ENCODE assay signal across 8 cellular contexts in genomic region chr3:129383292-129383860, GRCh38. TPM values are rescaled to one million over a fixed set of nuclear protein-coding genes. Genes with fewer than 3 reads are reported as not detected.
DNase-seq lines count a peak whose midpoint lies in the region; ATAC-seq lines count a peak whose summit lies in the region.

No MANE protein-coding gene starts in this region.

- H3K36me3 Mint-ChIP-seq in effector memory CD8-positive, alpha-beta T cell (ENCODE audit: insufficient read depth): peaks cover 18% of the 10 kb centered on the region

- H3K4me1 Mint-ChIP-seq in effector memory CD8-positive, alpha-beta T cell (ENCODE audit: low read depth in 2 of 2): no peaks in the 10 kb centered on the region

- H3K36me3 ChIP-seq in mesendoderm (ENCODE audit: control insufficient read depth, insufficient read depth, low read length): peaks cover 3% of the 10 kb centered on the region

- no peak overlapping the region for H2AK5ac ChIP-seq in mesendoderm (ENCODE audit: low read length)

- no peak overlapping the region for H3K56ac ChIP-seq in mesendoderm (ENCODE audit: low read length)

- H2BK120ac ChIP-seq in mesendoderm (ENCODE audit: low read depth, low read length): no peak overlapping the region

- DNase-seq in Ammon's horn (ENCODE audit: low spot score): peak; percentile 83
- peak; percentile 55 for DNase-seq in NCI-H460 (ENCODE audit: extremely low read depth, low read depth)
- peak; percentile 33 for DNase-seq in activated CD4-positive, alpha-beta T cell treated with anti-CD3 and anti-CD28 coated beads, Interleukin-2, amount 50 U/mL, for 1 hour
- peak; percentile 33 to 48 (median 36) for DNase-seq in effector memory CD8-positive, alpha-beta T cell
- peak; percentile 85 for DNase-seq in mesendoderm
- DNase-seq in stimulated activated naive CD8-positive, alpha-beta T cell treated with anti-CD3 and anti-CD28 coated beads, Interleukin-15, Interleukin-2, amounts not matched to agents 100 U/mL and 50 U/mL, for 24 hours: peak; percentile 57

- H3K79me2 ChIP-seq in mesendoderm (ENCODE audit: control insufficient read depth, insufficient read depth, low read length): no peaks in the 10 kb centered on the region

- H3K23ac ChIP-seq in mesendoderm (ENCODE audit: low read length): no peak overlapping the region

- no peaks in the 10 kb centered on the region for H3K27me3 ChIP-seq in mesendoderm (ENCODE audit: insufficient read depth, low read length, poor library complexity)

- H3K27me3 Mint-ChIP-seq in effector memory CD8-positive, alpha-beta T cell: no peaks in the 10 kb centered on the region

- H3K79me1 ChIP-seq in mesendoderm (ENCODE audit: low read length): no peaks in the 10 kb centered on the region

- no CpG with 5 or more reads among the region's 6 CpGs for WGBS in mesendoderm (ENCODE audit: extremely low coverage, insufficient coverage, low lambda C conversion rate)

- H3K4me2 ChIP-seq in mesendoderm (ENCODE audit: low read length): no peak overlapping the region

- H3K27ac Mint-ChIP-seq in effector memory CD8-positive, alpha-beta T cell: no peak overlapping the region

- H3K27ac ChIP-seq in mesendoderm (ENCODE audit: low read depth, low read length): no peak overlapping the region

- no peaks in the 10 kb centered on the region for H3K4me1 ChIP-seq in mesendoderm (ENCODE audit: control insufficient read depth, low read depth, low read length)

- no peak overlapping the region for H2BK15ac ChIP-seq in mesendoderm (replicated peaks; ENCODE audit: low read depth)

- H3K4ac ChIP-seq in mesendoderm (ENCODE audit: low read depth, low read length): no peak overlapping the region

- H4K8ac ChIP-seq in mesendoderm (ENCODE audit: low read depth, low read length): no peak overlapping the region

- no peaks in the 10 kb centered on the region for H3K9me3 Mint-ChIP-seq in effector memory CD8-positive, alpha-beta T cell

- H3K4me3 ChIP-seq in mesendoderm (ENCODE audit: low read length): no peak overlapping the region

- no peak overlapping the region for H3K18ac ChIP-seq in mesendoderm (ENCODE audit: low read length)

- H3K4me3 Mint-ChIP-seq in effector memory CD8-positive, alpha-beta T cell: no peak overlapping the region

- ATAC-seq in GM18868 (IDR thresholded peaks at IDR 0.05; ENCODE audit: unreplicated experiment): peak; percentile 91
- peak; percentile 64 for ATAC-seq in HG03196 (IDR thresholded peaks at IDR 0.05; ENCODE audit: unreplicated experiment)
- ATAC-seq in effector memory CD8-positive, alpha-beta T cell (replicated peaks): peak; percentile 97
- ATAC-seq in stimulated activated naive CD8-positive, alpha-beta T cell treated with anti-CD3 and anti-CD28 coated beads, Interleukin-15, Interleukin-2, amounts not matched to agents 100 U/mL and 50 U/mL, for 24 hours: peak; percentile 95

- H3K9ac ChIP-seq in mesendoderm (ENCODE audit: low read length): no peak overlapping the region

- H4K5ac ChIP-seq in mesendoderm (ENCODE audit: low read length): no peak overlapping the region

- no peak overlapping the region for H2BK5ac ChIP-seq in mesendoderm (ENCODE audit: low read length)

RNA-seq across cellular contexts. Expression of gene EFCAB12, which starts 45.1 kb away (rescaled TPM):
- total RNA-seq in NCI-H460 (2014; rRNA removed; shearing (Covaris generic)): not detected in 2 replicates
- not detected in 2 replicates for polyA plus RNA-seq in NCI-H460 (2014; cell fraction: nucleus; rRNA removed)
- 0.29 TPM for polyA plus RNA-seq in mesendoderm (2013, experiment 1 of 2)
- polyA plus RNA-seq in mesendoderm (2013, experiment 2 of 2): 0.35 TPM

RNA-seq across cellular contexts. Expression of gene MBD4, which starts 56.4 kb away (rescaled TPM):
- 21.4 and 26.9 TPM in 2 replicates for total RNA-seq in NCI-H460 (2014; rRNA removed; shearing (Covaris generic))
- polyA plus RNA-seq in NCI-H460 (2014; cell fraction: nucleus; rRNA removed): 19.9 and 22.8 TPM in 2 replicates
- polyA plus RNA-seq in mesendoderm (2013, experiment 1 of 2): 44.4 TPM
- 43.9 TPM for polyA plus RNA-seq in mesendoderm (2013, experiment 2 of 2)

RNA-seq across cellular contexts. Expression of gene IFT122, which starts 56.6 kb away (rescaled TPM):
- total RNA-seq in NCI-H460 (2014; rRNA removed; shearing (Covaris generic)): 4.0 and 7.0 TPM in 2 replicates
- 25.4 and 27.5 TPM in 2 replicates for polyA plus RNA-seq in NCI-H460 (2014; cell fraction: nucleus; rRNA removed)
- polyA plus RNA-seq in mesendoderm (2013, experiment 1 of 2): 14.8 TPM
- polyA plus RNA-seq in mesendoderm (2013, experiment 2 of 2): 14.7 TPM

Comparison
In these comparisons a context has a peak if more than half of its experiments do, and no peak if none do; other contexts are left out.
1. DNase-seq: peak in every context shown above with its lines; median percentile 85 in mesendoderm; 83 in Ammon's horn; 57 in stimulated activated naive CD8-positive, alpha-beta T cell treated with anti-CD3 and anti-CD28 coated beads, Interleukin-15, Interleukin-2, amounts not matched to agents 100 U/mL and 50 U/mL, for 24 hours; 55 in NCI-H460; 36 in effector memory CD8-positive, alpha-beta T cell; 33 in activated CD4-positive, alpha-beta T cell treated with anti-CD3 and anti-CD28 coated beads, Interleukin-2, amount 50 U/mL, for 1 hour.